ENCODE assay signal across 24 cellular contexts in the genomic region with DNA sequence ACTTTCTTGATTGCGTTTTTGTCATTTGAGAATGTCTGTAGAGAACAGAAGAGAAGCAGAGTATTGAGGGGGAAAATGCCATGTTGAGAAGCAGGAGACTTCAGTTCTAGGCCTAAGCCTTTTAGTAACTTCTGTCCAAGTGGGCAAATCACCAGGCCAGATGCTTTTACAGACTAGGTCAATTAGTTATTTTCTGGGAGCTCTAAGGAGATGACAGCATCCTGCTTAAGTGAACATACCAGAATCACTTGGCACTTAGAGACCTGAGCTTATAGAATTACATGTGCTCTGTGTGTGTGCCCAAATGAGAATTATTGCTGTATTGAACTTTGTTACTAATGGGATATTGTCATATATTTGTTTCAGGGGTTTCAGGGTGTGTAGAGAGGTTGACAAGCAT.
"Had no signal": no experiment of that assay in that cellular context is flagged by ENCODE, and none has a peak within 500 bp of the region (broad histone marks: within the 10 kb centered on the region; RNA-seq: fewer than 3 reads in every experiment).

No MANE protein-coding gene starts in this region.

- H3K4me3 ChIP-seq: esophagus squamous epithelium, heart left ventricle, pancreas, prostate gland, sigmoid colon, smooth muscle cell, suprapubic skin, tibial artery, upper lobe of right lung had no signal

- H3K36me3 ChIP-seq: pancreas, prostate gland, sigmoid colon, upper lobe of right lung had no signal

- ATAC-seq: activated CD4-positive, alpha-beta T cell treated with anti-CD3 and anti-CD28 coated beads for 36 hours; activated CD8-positive, alpha-beta memory T cell treated with anti-CD3 and anti-CD28 coated beads, Interleukin-2, amount 10 ng/mL, durations not matched to agents 7 days and 5 days; activated CD8-positive, alpha-beta T cell treated with anti-CD3 and anti-CD28 coated beads, Interleukin-2, amount 10 ng/mL, durations not matched to agents 7 days and 5 days; foreskin keratinocyte; heart left ventricle; left colon; pancreas; stimulated activated naive B cell treated with anti-CD40 and anti-IgM and Interleukin-4, amounts not matched to agents 10 μg/mL and 1 μg/mL and 100 μg/mL, for 72 hours; upper lobe of right lung had no signal

- H3K4me2 ChIP-seq: smooth muscle cell had no signal

- DNase-seq: activated CD4-positive, alpha-beta T cell treated with anti-CD3 and anti-CD28 coated beads for 36 hours; activated CD4-positive, CD25-positive, alpha-beta regulatory T cell; activated CD8-positive, alpha-beta memory T cell treated with anti-CD3 and anti-CD28 coated beads, Interleukin-2, amount 10 ng/mL, durations not matched to agents 7 days and 5 days; activated CD8-positive, alpha-beta T cell treated with anti-CD3 and anti-CD28 coated beads, Interleukin-2, amount 10 ng/mL, durations not matched to agents 7 days and 5 days; activated T-cell treated with anti-CD3 and anti-CD28 coated beads, Interleukin-2, amount 50 U/mL, for 48 hours; anterior cingulate cortex; endodermal cell; esophagus squamous epithelium; foreskin keratinocyte; heart left ventricle; hypothalamus; immature natural killer cell; kidney; left colon; mammary epithelial cell; pancreas; sigmoid colon; stimulated activated CD4-positive, alpha-beta T cell treated with anti-CD3 and anti-CD28 coated beads, Interleukin-2, amount 100 ng/mL, for 24 hours; stimulated activated naive B cell treated with anti-CD40 and anti-IgM and Interleukin-4, amounts not matched to agents 10 μg/mL and 1 μg/mL and 100 μg/mL, for 72 hours; tibial artery; upper lobe of right lung had no signal

- H3K27me3 ChIP-seq: esophagus squamous epithelium, foreskin keratinocyte, heart left ventricle, pancreas, sigmoid colon, suprapubic skin, tibial artery, upper lobe of right lung had no signal

- H3K4me1 ChIP-seq: esophagus squamous epithelium, foreskin keratinocyte, pancreas, prostate gland, sigmoid colon, suprapubic skin, tibial artery, upper lobe of right lung had no signal

- H3K27ac ChIP-seq: esophagus squamous epithelium, foreskin keratinocyte, heart left ventricle, pancreas, prostate gland, sigmoid colon, suprapubic skin, tibial artery, upper lobe of right lung had no signal

- H3K9me3 ChIP-seq: pancreas, prostate gland, suprapubic skin had no signal
